11 cellular contexts compared by ENCODE assay signal in genomic region chr16:22147853-22148252, GRCh38. TPM values are rescaled to one million over a fixed set of nuclear protein-coding genes. Genes with fewer than 3 reads are reported as not detected.
"Had no signal": no experiment of that assay in that cellular context is flagged by ENCODE, and none has a peak within 500 bp of the region (broad histone marks: within the 10 kb centered on the region; RNA-seq: fewer than 3 reads in every experiment).

No MANE protein-coding gene starts in this region.

- H3K27ac Mint-ChIP-seq: H9, HFFc6 had no signal

- ATAC-seq: K562 had no signal

- FAIRE-seq: H54, HTR-8/SVneo, K562 had no signal

- DNase-seq: GM23248, GOT3, H9, HCEC 1CT, HFFc6, IMR-90, KG1 had no signal

- H3K9me3 Mint-ChIP-seq: H9, HFFc6 had no signal

- H3K9ac ChIP-seq: GM23248 had no signal

- H2AFZ ChIP-seq: GM23248 had no signal

- H3K4me3 Mint-ChIP-seq: H9, HFFc6 had no signal

- H3K4me3 ChIP-seq: GM23248, K562 had no signal

- H3K27ac ChIP-seq: GM23248 had no signal

RNA-seq across cellular contexts. Expression of gene SDR42E2, which starts 14.5 kb away (rescaled TPM):
- total RNA-seq: GM23248, HFFc6, IMR-90 had no signal
- polyA plus RNA-seq: GM23248, IMR-90 had no signal

RNA-seq across cellular contexts. Expression of gene VWA3A, which starts 55.5 kb away (rescaled TPM):
- total RNA-seq: GM23248, H9, HT-29, IMR-90, K562 had no signal
- polyA plus RNA-seq: GM23248, IMR-90, K562 had no signal
